25 cellular contexts compared by ENCODE assay signal in the genomic region with DNA sequence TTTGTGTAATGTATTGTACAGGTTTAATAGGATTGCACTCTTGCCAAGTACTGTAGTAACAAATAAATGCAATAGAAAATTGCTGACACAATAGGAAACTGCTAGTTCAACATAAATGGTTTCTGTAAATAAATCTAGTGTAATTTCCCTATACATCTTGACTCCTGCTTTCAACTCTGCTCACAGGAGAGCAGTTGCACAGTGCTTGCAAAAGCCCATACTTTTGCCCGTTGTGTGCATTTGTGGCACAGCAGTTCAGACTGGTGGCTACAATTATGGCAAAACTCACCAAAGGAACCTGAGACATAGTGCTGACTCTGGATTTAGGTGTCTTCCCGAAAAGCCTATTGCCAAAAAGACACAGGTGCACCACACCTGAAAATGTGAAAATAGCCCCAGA.
DNase-seq lines count a peak whose midpoint lies in the region; ATAC-seq, FAIRE-seq and TF ChIP-seq lines count a peak whose summit lies in the region.
"Had no signal": no experiment of that assay in that cellular context is flagged by ENCODE, and none has a peak within 500 bp of the region (broad histone marks: within the 10 kb centered on the region; RNA-seq: fewer than 3 reads in every experiment).

No MANE protein-coding gene starts in this region.

- H3K4me2 ChIP-seq in IMR-90 (ENCODE audit: low read depth, low read length) = no peak overlapping the region
- no peak overlapping the region for H3K4me2 ChIP-seq in GM12878 (ENCODE audit: control insufficient read depth, insufficient read depth)
- no peak overlapping the region for H3K4me2 ChIP-seq in PC-3 (ENCODE audit: low read length)

- no peak overlapping the region for H2BK120ac ChIP-seq in IMR-90 (ENCODE audit: low read depth, low read length)

- H3K4me3 ChIP-seq in IMR-90 (ENCODE audit: insufficient read depth, low read depth, low read length) (no peak overlapping the region), GM12878 (no peak overlapping the region), PC-3 (ENCODE audit: low read length) (no peak overlapping the region)
- H3K4me3 ChIP-seq: GM23248, SK-N-MC had no signal

- no peaks in the 10 kb centered on the region for H4K20me1 ChIP-seq in IMR-90 (ENCODE audit: insufficient read depth, low read length)
- H4K20me1 ChIP-seq in GM12878 (ENCODE audit: control insufficient read depth, insufficient read depth) = no peaks in the 10 kb centered on the region
- no peaks in the 10 kb centered on the region for H4K20me1 ChIP-seq in PC-3 (ENCODE audit: low read length)

- H3K79me2 ChIP-seq in GM12878 (ENCODE audit: control insufficient read depth, insufficient read depth, low read length) (no peaks in the 10 kb centered on the region), PC-3 (ENCODE audit: low read length) (no peaks in the 10 kb centered on the region)

- no peak overlapping the region for H3K9ac ChIP-seq in IMR-90 (ENCODE audit: low read depth, low read length)
- no peak overlapping the region for H3K9ac ChIP-seq in GM12878 (ENCODE audit: control insufficient read depth, insufficient read depth, low read length)
- H3K9ac ChIP-seq in PC-3 (ENCODE audit: low read length) = no peak overlapping the region
- H3K9ac ChIP-seq: GM23248 had no signal

- H2BK15ac ChIP-seq in IMR-90 (ENCODE audit: low read depth, low read length) = no peak overlapping the region

- no peak overlapping the region for H3K27ac ChIP-seq in IMR-90 (ENCODE audit: insufficient read depth, low read length)
- no peak overlapping the region for H3K27ac ChIP-seq in GM12878 (ENCODE audit: control insufficient read depth, insufficient read depth)
- no peak overlapping the region for H3K27ac ChIP-seq in PC-3 (ENCODE audit: low read length)
- H3K27ac ChIP-seq: 22Rv1, GM23248, SK-N-MC had no signal

- no peak overlapping the region for H4K91ac ChIP-seq in IMR-90 (ENCODE audit: insufficient read depth, low read depth, low read length)

- H3F3A ChIP-seq in PC-3 (ENCODE audit: low read length, unreplicated experiment) = no peaks in the 10 kb centered on the region

- DNase-seq in DMS153 (lab: John Stamatoyannopoulos, UW) (peak; percentile 30), DMS153 treated with DMSO at 0.1 percent for 48 hours (lab: John Stamatoyannopoulos, UW; ENCODE audit: unreplicated experiment) (no peak), IMR-90 (no peak), NCI-H2227 (lab: John Stamatoyannopoulos, UW; ENCODE audit: unreplicated experiment) (peak; percentile 6), GM12878 (ENCODE audit: low read depth, low spot score) (no peak), PC-3 (no peak), Kasumi-1 (lab: John Stamatoyannopoulos, UW) (no peak)
- DNase-seq: ACHN; BE2C; CD8-positive, alpha-beta memory T cell; DMS 273 treated with DMSO at 0.1 percent for 48 hours; GM23248; H7; KG1; NCI-H1092; NCI-H1694; NCI-H2107; NCI-H526 treated with DMSO at 0.1 percent for 48 hours; NK-92 treated with Interleukin-12 subunit alpha and Interleukin-12 subunit beta, amount 100 ng/mL, for 24 hours; SIG-M5; T-helper 9 cell had no signal

- in situ Hi-C loops in IMR-90 (cut with MboI; ENCODE audit: low sequenced_read_pairs) (no loop called here), GM12878 (cut with MboI) (no loop called here)

- H4K8ac ChIP-seq in IMR-90 (ENCODE audit: low read depth in 2 of 2, low read length in 2 of 2) = no peak overlapping the region

- intact Hi-C loops in IMR-90 (cut with micrococcal nuclease) = no loop called here
- intact Hi-C loops in GM12878 (cut with micrococcal nuclease; ENCODE audit: unreplicated experiment) = no loop called here
- intact Hi-C loops in PC-3 (cut with micrococcal nuclease) = no loop called here

- CTCF ChIA-PET in IMR-90 (lab: Yijun Ruan, JAX) (no interaction called here), GM12878 (lab: Yijun Ruan, JAX) (interaction anchor here (0.8 kb wide), 1 partner anchor 13 kb away, joined by 3 read pairs; no protein-coding TSS in a partner anchor), PC-3 (lab: Charles Lee) (no interaction called here)

- no peaks in the 10 kb centered on the region for H3K79me1 ChIP-seq in IMR-90 (ENCODE audit: low read depth in 1 of 2, low read length in 2 of 2)

- H3K36me3 ChIP-seq in IMR-90 (ENCODE audit: control insufficient read depth, insufficient read depth, low read length) (no peaks in the 10 kb centered on the region), GM12878 (ENCODE audit: control insufficient read depth in 2 of 2, insufficient read depth in 2 of 2, low read length in 1 of 2) (no peaks in the 10 kb centered on the region), PC-3 (ENCODE audit: low read depth, low read length) (no peaks in the 10 kb centered on the region)
- H3K36me3 ChIP-seq: BE2C had no signal

- WGBS in IMR-90 (ENCODE audit: extremely low coverage in 2 of 2, insufficient read length in 1 of 2), 2 experiments = 67% methylated on average over 1 of the region's 2 CpGs; no CpG with 5 or more reads in 1 of the 2 experiments
- WGBS in GM12878 (ENCODE audit: insufficient coverage, insufficient replicate concordance, low lambda C conversion rate, missing lambda C conversion rate) = 0% methylated on average over 2 of the region's 2 CpGs

- H3K27me3 ChIP-seq in IMR-90 (ENCODE audit: control insufficient read depth, insufficient read depth, low read length) = no peaks in the 10 kb centered on the region
- no peaks in the 10 kb centered on the region for H3K27me3 ChIP-seq in GM12878 (replicated peaks in 1 of 2; ENCODE audit: control insufficient read depth in 2 of 2, insufficient read depth in 2 of 2, low read length in 1 of 2)
- no peaks in the 10 kb centered on the region for H3K27me3 ChIP-seq in PC-3 (ENCODE audit: low read length)
- H3K27me3 ChIP-seq: BE2C had no signal

- H2AK9ac ChIP-seq in IMR-90 (replicated peaks; ENCODE audit: low read depth, low read length, poor library complexity) = no peak overlapping the region

- TF ChIP-seq POLR2A in IMR-90 (IDR thresholded peaks at IDR 0.05; ENCODE audit: low read depth, low read length) = no peak
- no peak for TF ChIP-seq POLR2A in GM12878 (IDR thresholded peaks at IDR 0.05; ENCODE audit: low read depth, low read length)

- SMC1A ChIA-PET in GM12878 (lab: Charles Lee; ENCODE audit: uncharacterized antibody, unreplicated experiment) = interaction anchor here (3.2 kb wide), 1 partner anchor 13 kb away, joined by 14 read pairs; no protein-coding TSS in a partner anchor

- TF ChIP-seq EP300 in GM12878 (IDR thresholded peaks at IDR 0.05; ENCODE audit: borderline replicate concordance in 1 of 2, control insufficient read depth in 1 of 2, low read depth in 2 of 2, low read length in 2 of 2) = no peak

- H3K9me2 ChIP-seq in PC-3 (replicated peaks; ENCODE audit: low read length) = no peaks in the 10 kb centered on the region

- no peak overlapping the region for H2BK20ac ChIP-seq in IMR-90 (ENCODE audit: low read depth, low read length)

- H3K56ac ChIP-seq in IMR-90 (ENCODE audit: extremely low read depth, insufficient read depth, low read length) = no peak overlapping the region

- dilution Hi-C loops in IMR-90 (cut with HindIII; ENCODE audit: low sequenced_read_pairs, unreplicated experiment) = no loop called here

- RAD21 ChIA-PET in GM12878 (lab: Charles Lee; ENCODE audit: unreplicated experiment) = no interaction called here

- H4K5ac ChIP-seq in IMR-90 (ENCODE audit: low read depth, low read length) = no peak overlapping the region

- no peaks in the 10 kb centered on the region for H3K9me1 ChIP-seq in IMR-90 (ENCODE audit: insufficient read depth, low read length)

- no peak overlapping the region for H3K18ac ChIP-seq in IMR-90 (ENCODE audit: low read depth, low read length)

- no peak overlapping the region for H2AK5ac ChIP-seq in IMR-90 (ENCODE audit: low read depth, low read length)

- TF ChIP-seq CTCF in IMR-90 (conservative IDR thresholded peaks at IDR 0.05; ENCODE audit: low read depth, low read length) = no peak
- TF ChIP-seq CTCF in GM12878 (IDR thresholded peaks at IDR 0.05 in 2 of 3, conservative IDR thresholded peaks at IDR 0.05 in 1 of 3; ENCODE audit: control insufficient read depth in 2 of 3, extremely low read depth in 1 of 3, insufficient read depth in 1 of 3, low read depth in 3 of 3, low read length in 3 of 3) = no peak
- TF ChIP-seq CTCF in PC-3 (conservative IDR thresholded peaks at IDR 0.05; ENCODE audit: low read depth, low read length) = no peak

- H3K4me1 ChIP-seq in IMR-90 (ENCODE audit: control insufficient read depth, insufficient read depth, low read length) = no peaks in the 10 kb centered on the region
- no peaks in the 10 kb centered on the region for H3K4me1 ChIP-seq in GM12878 (ENCODE audit: control insufficient read depth, insufficient read depth, low read length)
- H3K4me1 ChIP-seq in PC-3 (ENCODE audit: insufficient read depth, low read length) = no peaks in the 10 kb centered on the region
- H3K4me1 ChIP-seq: BE2C had no signal

- H2BK5ac ChIP-seq in IMR-90 (ENCODE audit: low read depth, low read length, poor library complexity, severe bottlenecking) = no peak overlapping the region

- no peak for FAIRE-seq in GM12878 (lab: Jason Lieb, UNC)

- no TSS peak for BruUV-seq in IMR-90 (replicated peaks; lab: Mats Ljungman, UMichigan)
- no TSS peak for BruUV-seq in GM12878 (replicated peaks; lab: Mats Ljungman, UMichigan)
- BruUV-seq in PC-3 (replicated peaks; lab: Mats Ljungman, UMichigan) = no TSS peak

- H3K14ac ChIP-seq in IMR-90 (replicated peaks; ENCODE audit: low read depth, low read length) = no peak overlapping the region

- H3K9me3 ChIP-seq in IMR-90 (ENCODE audit: control insufficient read depth, insufficient read depth, low read length) (no peaks in the 10 kb centered on the region), GM12878 (replicated peaks; ENCODE audit: control insufficient read depth, insufficient read depth, low read length) (no peaks in the 10 kb centered on the region), PC-3 (ENCODE audit: low read length) (no peaks in the 10 kb centered on the region)
- H3K9me3 ChIP-seq: BE2C had no signal

- no peak for TF ChIP-seq RAD21 in IMR-90 (IDR thresholded peaks at IDR 0.05; ENCODE audit: low read length)
- TF ChIP-seq RAD21 in GM12878 (IDR thresholded peaks at IDR 0.05; ENCODE audit: insufficient read depth, low read depth, low read length) = no peak

- H2AFZ ChIP-seq in IMR-90 (replicated peaks; ENCODE audit: low read length, poor library complexity) (no peak overlapping the region), GM12878 (ENCODE audit: control insufficient read depth, low read depth, low read length) (no peak overlapping the region), PC-3 (ENCODE audit: low read length) (no peak overlapping the region)
- H2AFZ ChIP-seq: GM23248 had no signal

- POLR2A ChIA-PET in IMR-90 (lab: Charles Lee; ENCODE audit: unreplicated experiment) (no interaction called here), GM12878 (lab: Charles Lee) (no interaction called here), PC-3 (lab: Charles Lee; ENCODE audit: unreplicated experiment) (no interaction called here)

- ATAC-seq in IMR-90 (ENCODE audit: low read depth) (no peak), GM12878 (no peak), HG02763 (IDR thresholded peaks at IDR 0.05; ENCODE audit: unreplicated experiment) (no peak), PC-3 (no peak)
- ATAC-seq: Panc1 had no signal

- no peak overlapping the region; the same call in 1 of the 2 replicates for H3K23ac ChIP-seq in IMR-90 (ENCODE audit: low read depth, low read length)

- H3K4ac ChIP-seq in IMR-90 (ENCODE audit: low read depth, low read length) = no peak overlapping the region

Comparison
In these comparisons a context has a peak if more than half of its experiments do, and no peak if none do; other contexts are left out.
1. DNase-seq: peak in DMS153 (single experiment) and NCI-H2227 (single experiment); none in DMS153 treated with DMSO at 0.1 percent for 48 hours (single experiment), IMR-90 (single experiment), GM12878 (single experiment), PC-3 (single experiment) and Kasumi-1 (0 of 2).